28 cellular contexts compared by ENCODE assay signal in the genomic region with DNA sequence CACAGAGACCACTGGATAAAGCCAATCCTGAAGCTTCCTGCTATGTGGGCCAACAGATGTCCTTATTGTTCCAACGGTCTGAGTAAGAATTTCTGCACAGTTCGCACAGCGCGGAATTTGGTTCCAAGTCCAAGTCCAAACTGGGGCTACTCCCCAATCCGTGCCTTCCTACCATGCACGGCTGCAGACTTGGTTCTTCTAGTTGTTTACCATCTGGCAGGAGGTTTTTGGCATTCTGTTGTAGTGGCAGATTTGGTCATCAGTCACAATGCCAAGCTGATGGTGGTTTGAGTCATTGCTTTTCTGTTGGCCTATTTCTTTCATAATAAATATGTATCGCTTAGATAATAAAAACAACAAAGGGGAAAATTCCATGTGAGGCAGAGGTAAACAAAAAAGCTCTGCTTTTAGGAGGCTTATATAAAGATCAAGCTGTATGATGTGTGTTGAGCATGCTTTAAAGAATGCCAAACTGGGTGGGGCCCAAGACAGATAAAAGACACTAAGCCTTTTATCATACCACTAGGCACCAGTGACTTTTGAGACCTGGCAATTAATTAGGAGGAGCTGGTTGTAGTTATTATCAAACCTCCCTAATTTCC. TPM values are rescaled to one million over a fixed set of nuclear protein-coding genes. Genes with fewer than 3 reads are reported as not detected.
DNase-seq lines count a peak whose midpoint lies in the region; ATAC-seq and TF ChIP-seq lines count a peak whose summit lies in the region.
"Had no signal": no experiment of that assay in that cellular context is flagged by ENCODE, and none has a peak within 500 bp of the region (broad histone marks: within the 10 kb centered on the region; RNA-seq: fewer than 3 reads in every experiment).

No MANE protein-coding gene starts in this region.

- no peak overlapping the region for H4K8ac ChIP-seq in mesendoderm (ENCODE audit: low read depth, low read length)

- H3K27ac Mint-ChIP-seq in naive thymus-derived CD8-positive, alpha-beta T cell = no peak overlapping the region
- H3K27ac Mint-ChIP-seq: activated CD8-positive, alpha-beta T cell treated with anti-CD3 and anti-CD28 coated beads for 36 hours; B cell had no signal

- CTCF ChIA-PET in mammary epithelial cell (lab: Charles Lee; ENCODE audit: low non-redundant PET) = no interaction called here

- peak overlapping the region; percentile 69; the same call in 1 of the 2 replicates for H3K27ac ChIP-seq in BLaER1
- H3K27ac ChIP-seq in mammary epithelial cell (ENCODE audit: insufficient read depth, low read depth, low read length) = no peak overlapping the region
- no peak overlapping the region for H3K27ac ChIP-seq in mesendoderm (ENCODE audit: low read depth, low read length)
- H3K27ac ChIP-seq: HL-60, left ventricle myocardium inferior, Peyer's patch, prostate gland, sigmoid colon, upper lobe of right lung had no signal

- H3K4me2 ChIP-seq in BLaER1 (peak overlapping the region; percentile 82), mammary epithelial cell (ENCODE audit: insufficient read depth, low read depth, low read length) (no peak overlapping the region), mesendoderm (ENCODE audit: low read length) (no peak overlapping the region)

- intact Hi-C loops in mammary epithelial cell (cut with micrococcal nuclease) = no loop called here

- peaks cover 0 to 7% (median 3%) of the 10 kb centered on the region in 5 donors for H3K27me3 Mint-ChIP-seq in naive thymus-derived CD8-positive, alpha-beta T cell

- H3K4me1 ChIP-seq in BLaER1 (peaks cover 48% of the 10 kb centered on the region), mammary epithelial cell (ENCODE audit: insufficient read depth, low read length) (peaks cover 6% of the 10 kb centered on the region), mesendoderm (ENCODE audit: control insufficient read depth, low read depth, low read length) (no peaks in the 10 kb centered on the region)
- H3K4me1 ChIP-seq: left ventricle myocardium inferior, Peyer's patch, prostate gland, sigmoid colon, upper lobe of right lung had no signal

- H3K79me2 ChIP-seq in mammary epithelial cell (ENCODE audit: insufficient read depth, low read length) = no peaks in the 10 kb centered on the region
- H3K79me2 ChIP-seq in mesendoderm (ENCODE audit: control insufficient read depth, insufficient read depth, low read length) = no peaks in the 10 kb centered on the region

- H3K4me3 Mint-ChIP-seq in naive thymus-derived CD8-positive, alpha-beta T cell = no peak overlapping the region
- H3K4me3 Mint-ChIP-seq: activated CD8-positive, alpha-beta T cell treated with anti-CD3 and anti-CD28 coated beads for 36 hours; B cell; immature natural killer cell; nephron progenitor cell had no signal

- peaks cover 0 to 8% (median 5%) of the 10 kb centered on the region in 4 donors for H3K4me1 Mint-ChIP-seq in naive thymus-derived CD8-positive, alpha-beta T cell

- dilution Hi-C loops in mammary epithelial cell (cut with HindIII; ENCODE audit: low sequenced_read_pairs) = no loop called here

- no peaks in the 10 kb centered on the region for H3K79me1 ChIP-seq in mesendoderm (ENCODE audit: low read length)

- no peak overlapping the region for H3K9ac ChIP-seq in BLaER1
- no peak overlapping the region for H3K9ac ChIP-seq in mammary epithelial cell (ENCODE audit: insufficient read depth, low read length)
- no peak overlapping the region for H3K9ac ChIP-seq in mesendoderm (ENCODE audit: low read length)

- no peak overlapping the region for H3K18ac ChIP-seq in mesendoderm (ENCODE audit: low read length)

- in situ Hi-C loops in mammary epithelial cell (cut with MboI; ENCODE audit: low sequenced_read_pairs in 2 of 2) = no loop called here

- H3K36me3 Mint-ChIP-seq in naive thymus-derived CD8-positive, alpha-beta T cell = no peaks in the 10 kb centered on the region
- H3K36me3 Mint-ChIP-seq: immature natural killer cell had no signal

- no peak overlapping the region for H2AFZ ChIP-seq in mammary epithelial cell (ENCODE audit: low read depth, low read length)

- BruUV-seq in mammary epithelial cell (replicated peaks; lab: Mats Ljungman, UMichigan) = no TSS peak

- 81% methylated on average over 7 of the region's 7 CpGs for WGBS in mammary epithelial cell (ENCODE audit: low coverage, missing lambda C conversion rate)
- no CpG with 5 or more reads among the region's 7 CpGs for WGBS in mesendoderm (ENCODE audit: extremely low coverage, insufficient coverage, low lambda C conversion rate)

- H3K4me3 ChIP-seq in BLaER1 (no peak overlapping the region), LNCaP clone FGC (ENCODE audit: low read depth, low read length) (no peak overlapping the region), mammary epithelial cell (replicated peaks in 1 of 3; ENCODE audit: insufficient read depth in 1 of 3, low read depth in 2 of 3, low read length in 3 of 3) (no peak overlapping the region), mesendoderm (ENCODE audit: low read length) (no peak overlapping the region)
- H3K4me3 ChIP-seq: left ventricle myocardium inferior, Peyer's patch, prostate gland, sigmoid colon, upper lobe of right lung had no signal

- H3K9me3 Mint-ChIP-seq in naive thymus-derived CD8-positive, alpha-beta T cell = no peaks in the 10 kb centered on the region
- H3K9me3 Mint-ChIP-seq: activated CD8-positive, alpha-beta T cell treated with anti-CD3 and anti-CD28 coated beads for 36 hours; nephron progenitor cell had no signal

- DNase-seq in LNCaP clone FGC (ENCODE audit: low read depth) (peak; percentile 4), mammary epithelial cell (peak; percentile 14), mesendoderm (peak; percentile 34)
- DNase-seq in naive thymus-derived CD8-positive, alpha-beta T cell = no peak
- DNase-seq: activated CD4-positive, alpha-beta T cell treated with anti-CD3 and anti-CD28 coated beads for 1 hour; activated CD8-positive, alpha-beta T cell treated with anti-CD3 and anti-CD28 coated beads for 36 hours; effector CD4-positive, alpha-beta T cell; foreskin melanocyte; hippocampal formation; immature natural killer cell; left ventricle myocardium inferior; NCI-H1105 treated with DMSO at 0.1 percent for 48 hours; nephron progenitor cell; Peyer's patch; sigmoid colon; upper lobe of right lung had no signal

- H2BK120ac ChIP-seq in mesendoderm (ENCODE audit: low read depth, low read length) = no peak overlapping the region

- POLR2A ChIA-PET in naive thymus-derived CD8-positive, alpha-beta T cell (lab: Charles Lee) = no interaction called here

- no peaks in the 10 kb centered on the region for H3K27me3 ChIP-seq in BLaER1
- no peaks in the 10 kb centered on the region for H3K27me3 ChIP-seq in mammary epithelial cell (ENCODE audit: insufficient read depth, low read length)
- no peaks in the 10 kb centered on the region for H3K27me3 ChIP-seq in mesendoderm (ENCODE audit: insufficient read depth, low read length, poor library complexity)
- H3K27me3 ChIP-seq: Peyer's patch, sigmoid colon had no signal

- H3K9me3 ChIP-seq in BLaER1 (peaks cover 6% of the 10 kb centered on the region; the same call in 1 of the 2 replicates), mammary epithelial cell (replicated peaks; ENCODE audit: insufficient read depth, low read length) (no peaks in the 10 kb centered on the region)
- H3K9me3 ChIP-seq: left ventricle myocardium inferior, Peyer's patch, prostate gland, sigmoid colon, upper lobe of right lung had no signal

- TF ChIP-seq CTCF in LNCaP clone FGC (IDR thresholded peaks at IDR 0.05; ENCODE audit: control insufficient read depth, extremely low read depth, insufficient read depth) (no peak), mammary epithelial cell (conservative IDR thresholded peaks at IDR 0.05 in 1 of 2, IDR thresholded peaks at IDR 0.05 in 1 of 2; ENCODE audit: extremely low read depth in 1 of 2, insufficient read depth in 1 of 2, low read depth in 1 of 2, low read length in 2 of 2) (no peak)

- H2AK5ac ChIP-seq in mesendoderm (ENCODE audit: low read length) = no peak overlapping the region

- H2BK15ac ChIP-seq in mesendoderm (replicated peaks; ENCODE audit: low read depth) = no peak overlapping the region

- no peak overlapping the region for H3K4ac ChIP-seq in mesendoderm (ENCODE audit: low read depth, low read length)

- H3K56ac ChIP-seq in mesendoderm (ENCODE audit: low read length) = no peak overlapping the region

- H3K36me3 ChIP-seq in BLaER1 (no peaks in the 10 kb centered on the region), mammary epithelial cell (ENCODE audit: insufficient read depth, low read length) (no peaks in the 10 kb centered on the region), mesendoderm (ENCODE audit: control insufficient read depth, insufficient read depth, low read length) (no peaks in the 10 kb centered on the region)
- H3K36me3 ChIP-seq: left ventricle myocardium inferior, Peyer's patch, prostate gland, sigmoid colon, upper lobe of right lung had no signal

- H4K20me1 ChIP-seq in BLaER1 = no peaks in the 10 kb centered on the region
- no peaks in the 10 kb centered on the region for H4K20me1 ChIP-seq in mammary epithelial cell (ENCODE audit: insufficient read depth, low read length)

- no peak overlapping the region for H4K5ac ChIP-seq in mesendoderm (ENCODE audit: low read length)

- H2BK5ac ChIP-seq in mesendoderm (ENCODE audit: low read length) = no peak overlapping the region

- no peak for ATAC-seq in GM21447 (IDR thresholded peaks at IDR 0.05; ENCODE audit: unreplicated experiment)
- ATAC-seq in GM21381 (IDR thresholded peaks at IDR 0.05; ENCODE audit: unreplicated experiment) = no peak
- ATAC-seq in GM18519 (IDR thresholded peaks at IDR 0.05; ENCODE audit: low FRiP score, unreplicated experiment) = no peak
- no peak for ATAC-seq in naive thymus-derived CD8-positive, alpha-beta T cell
- ATAC-seq: activated CD8-positive, alpha-beta T cell treated with anti-CD3 and anti-CD28 coated beads for 36 hours; HCT116; HepG2; upper lobe of right lung had no signal

- H3K23ac ChIP-seq in mesendoderm (ENCODE audit: low read length) = no peak overlapping the region

RNA-seq across cellular contexts. Expression of a gene that starts 52.5 kb away (rescaled TPM):
- not detected for total RNA-seq in mammary epithelial cell
- not detected for polyA plus RNA-seq in mammary epithelial cell
- polyA minus RNA-seq in mammary epithelial cell = not detected
- 2.6 TPM for polyA plus RNA-seq in mesendoderm (2013, experiment 1 of 2)
- polyA plus RNA-seq in mesendoderm (2013, experiment 2 of 2) = 3.0 TPM
- under 1 TPM; 0.47 to 0.55 TPM for total RNA-seq in naive thymus-derived CD8-positive, alpha-beta T cell
- not detected for polyA plus RNA-seq in naive thymus-derived CD8-positive, alpha-beta T cell
- total RNA-seq: activated CD8-positive, alpha-beta T cell treated with anti-CD3 and anti-CD28 coated beads for 36 hours; chondrocyte; epithelial cell of proximal tubule; Peyer's patch; T-helper 1 cell treated with Interleukin-12 subunit alpha and Interleukin-12 subunit beta and Interleukin-4 antibody, amounts not matched to agents 30 ng/mL and 1 ng/mL, for 36 hours had no signal
- polyA plus RNA-seq: immature natural killer cell had no signal

Comparison
In these comparisons a context has a peak if more than half of its experiments do, and no peak if none do; other contexts are left out.
1. DNase-seq: peak in LNCaP clone FGC (single experiment), mammary epithelial cell (single experiment) and mesendoderm (single experiment); none in naive thymus-derived CD8-positive, alpha-beta T cell (0 of 10).